ENCODE assay signal across 15 cellular contexts in genomic region chr15:61011576-61012336, GRCh38.
"Had no signal": no experiment of that assay in that cellular context is flagged by ENCODE, and none has a peak within 500 bp of the region (broad histone marks: within the 10 kb centered on the region; RNA-seq: fewer than 3 reads in every experiment).

No MANE protein-coding gene starts in this region.

- ATAC-seq: activated CD8-positive, alpha-beta T cell treated with anti-CD3 and anti-CD28 coated beads, Interleukin-2, amount 10 ng/mL, durations not matched to agents 7 days and 5 days; activated naive CD8-positive, alpha-beta T cell treated with anti-CD3 and anti-CD28 coated beads, Interleukin-2, amount 50 U/mL, for 24 hours; heart left ventricle; left colon; natural killer cell treated with Interleukin-12 subunit alpha and Interleukin-12 subunit beta and Interleukin-15 and Interleukin-18, amount 100 ng/mL, for 72 hours had no signal

- H3K27me3 ChIP-seq: ascending aorta, dorsolateral prefrontal cortex, heart left ventricle, right atrium auricular region, tibial nerve had no signal

- H3K9me3 ChIP-seq: ascending aorta, heart left ventricle, right atrium auricular region, tibial nerve had no signal

- H3K4me3 Mint-ChIP-seq: activated CD8-positive, alpha-beta T cell treated with anti-CD3 and anti-CD28 coated beads, Interleukin-2, amount 10 ng/mL, durations not matched to agents 7 days and 5 days; activated naive CD8-positive, alpha-beta T cell treated with anti-CD3 and anti-CD28 coated beads, Interleukin-2, amount 50 U/mL, for 24 hours; natural killer cell treated with Interleukin-12 subunit alpha and Interleukin-12 subunit beta and Interleukin-15 and Interleukin-18, amount 100 ng/mL, for 72 hours had no signal

- H3K36me3 ChIP-seq: ascending aorta, heart left ventricle, right atrium auricular region, tibial nerve had no signal

- H3K4me2 ChIP-seq: smooth muscle cell had no signal

- H3K9me3 Mint-ChIP-seq: activated naive CD8-positive, alpha-beta T cell treated with anti-CD3 and anti-CD28 coated beads, Interleukin-2, amount 50 U/mL, for 24 hours; natural killer cell treated with Interleukin-12 subunit alpha and Interleukin-12 subunit beta and Interleukin-15 and Interleukin-18, amount 100 ng/mL, for 72 hours had no signal

- DNase-seq: activated CD4-positive, alpha-beta T cell treated with anti-CD3 and anti-CD28 coated beads for 48 hours; activated CD8-positive, alpha-beta memory T cell treated with anti-CD3 and anti-CD28 coated beads, Interleukin-2, amount 50 U/mL, for 48 hours; activated CD8-positive, alpha-beta T cell treated with anti-CD3 and anti-CD28 coated beads, Interleukin-2, amount 10 ng/mL, durations not matched to agents 7 days and 5 days; activated naive CD4-positive, alpha-beta T cell treated with Interleukin-2 at 50 U/mL for 16 hours; activated naive CD8-positive, alpha-beta T cell treated with anti-CD3 and anti-CD28 coated beads, Interleukin-2, amount 50 U/mL, for 24 hours; dorsolateral prefrontal cortex; foreskin melanocyte; heart left ventricle; left colon; nucleus accumbens had no signal

- H3K36me3 Mint-ChIP-seq: natural killer cell treated with Interleukin-12 subunit alpha and Interleukin-12 subunit beta and Interleukin-15 and Interleukin-18, amount 100 ng/mL, for 72 hours had no signal

- H3K4me3 ChIP-seq: ascending aorta, dorsolateral prefrontal cortex, heart left ventricle, right atrium auricular region, smooth muscle cell, tibial nerve had no signal

- H3K27ac ChIP-seq: ascending aorta, dorsolateral prefrontal cortex, heart left ventricle, right atrium auricular region, tibial nerve had no signal

- H3K4me1 Mint-ChIP-seq: activated naive CD8-positive, alpha-beta T cell treated with anti-CD3 and anti-CD28 coated beads, Interleukin-2, amount 50 U/mL, for 24 hours had no signal

- H3K27ac Mint-ChIP-seq: activated CD8-positive, alpha-beta T cell treated with anti-CD3 and anti-CD28 coated beads, Interleukin-2, amount 10 ng/mL, durations not matched to agents 7 days and 5 days; activated naive CD8-positive, alpha-beta T cell treated with anti-CD3 and anti-CD28 coated beads, Interleukin-2, amount 50 U/mL, for 24 hours; natural killer cell treated with Interleukin-12 subunit alpha and Interleukin-12 subunit beta and Interleukin-15 and Interleukin-18, amount 100 ng/mL, for 72 hours had no signal

- H3K4me1 ChIP-seq: ascending aorta, right atrium auricular region, tibial nerve had no signal
